ENCODE assay signal across 1 cellular context in the genomic region with DNA sequence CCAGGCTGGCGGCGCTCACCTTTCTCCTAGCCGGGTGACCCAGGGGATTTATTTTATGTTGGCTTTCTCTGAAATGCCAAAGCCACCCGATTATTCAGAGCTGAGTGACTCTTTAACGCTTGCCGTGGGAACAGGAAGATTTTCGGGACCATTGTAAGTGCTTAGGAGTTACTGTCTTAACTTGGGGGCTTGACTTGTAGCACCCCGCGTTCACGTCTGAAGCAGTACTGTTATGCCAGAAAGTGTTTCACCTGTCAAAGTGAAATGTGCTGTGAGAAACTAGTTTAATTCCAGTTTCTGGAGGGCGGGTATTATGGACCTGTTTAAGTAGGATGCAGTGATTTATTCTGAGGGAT.
TF ChIP-seq lines count a peak whose summit lies in the region.

No MANE protein-coding gene starts in this region.

TF ChIP-seq in GM12878, 131 proteins besides CTCF, POLR2A, EP300 and RAD21:
- TF ChIP-seq SMARCA5 (IDR thresholded peaks at IDR 0.05), result peak; percentile 22; the same call in 1 of the 2 replicates
- TF ChIP-seq ATF7 (IDR thresholded peaks at IDR 0.05; ENCODE audit: low read depth), result no peak
- no peak for TF ChIP-seq RFX5 (IDR thresholded peaks at IDR 0.05; ENCODE audit: low read depth, low read length)
- TF ChIP-seq MYC (IDR thresholded peaks at IDR 0.05; ENCODE audit: insufficient read depth, insufficient read length, insufficient replicate concordance, low read length, severe bottlenecking), result no peak
- 0 out of 2 replicates have a peak, but pooled peaks have one; percentile 12 for TF ChIP-seq RB1 (IDR thresholded peaks at IDR 0.05; ENCODE audit: borderline replicate concordance)
- no peak for TF ChIP-seq CEBPB (IDR thresholded peaks at IDR 0.05; ENCODE audit: borderline replicate concordance in 1 of 2, low read depth in 2 of 2, low read length in 2 of 2)
- TF ChIP-seq, protein P1, sequence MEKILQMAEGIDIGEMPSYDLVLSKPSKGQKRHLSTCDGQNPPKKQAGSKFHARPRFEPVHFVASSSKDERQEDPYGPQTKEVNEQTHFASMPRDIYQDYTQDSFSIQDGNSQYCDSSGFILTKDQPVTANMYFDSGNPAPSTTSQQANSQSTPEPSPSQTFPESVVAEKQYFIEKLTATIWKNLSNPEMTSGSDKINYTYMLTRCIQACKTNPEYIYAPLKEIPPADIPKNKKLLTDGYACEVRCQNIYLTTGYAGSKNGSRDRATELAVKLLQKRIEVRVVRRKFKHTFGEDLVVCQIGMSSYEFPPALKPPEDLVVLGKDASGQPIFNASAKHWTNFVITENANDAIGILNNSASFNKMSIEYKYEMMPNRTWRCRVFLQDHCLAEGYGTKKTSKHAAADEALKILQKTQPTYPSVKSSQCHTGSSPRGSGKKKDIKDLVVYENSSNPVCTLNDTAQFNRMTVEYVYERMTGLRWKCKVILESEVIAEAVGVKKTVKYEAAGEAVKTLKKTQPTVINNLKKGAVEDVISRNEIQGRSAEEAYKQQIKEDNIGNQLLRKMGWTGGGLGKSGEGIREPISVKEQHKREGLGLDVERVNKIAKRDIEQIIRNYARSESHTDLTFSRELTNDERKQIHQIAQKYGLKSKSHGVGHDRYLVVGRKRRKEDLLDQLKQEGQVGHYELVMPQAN (conservative IDR thresholded peaks at IDR 0.05), result peak; percentile 84; the same call in 1 of the 2 replicates
- 0 out of 4 replicates have a peak, but pooled peaks of 1 of the 2 experiments have one; percentile 2 for TF ChIP-seq BHLHE40 (IDR thresholded peaks at IDR 0.05; ENCODE audit: borderline replicate concordance in 1 of 2, low read depth in 2 of 2, low read length in 1 of 2)
- TF ChIP-seq, protein P2, sequence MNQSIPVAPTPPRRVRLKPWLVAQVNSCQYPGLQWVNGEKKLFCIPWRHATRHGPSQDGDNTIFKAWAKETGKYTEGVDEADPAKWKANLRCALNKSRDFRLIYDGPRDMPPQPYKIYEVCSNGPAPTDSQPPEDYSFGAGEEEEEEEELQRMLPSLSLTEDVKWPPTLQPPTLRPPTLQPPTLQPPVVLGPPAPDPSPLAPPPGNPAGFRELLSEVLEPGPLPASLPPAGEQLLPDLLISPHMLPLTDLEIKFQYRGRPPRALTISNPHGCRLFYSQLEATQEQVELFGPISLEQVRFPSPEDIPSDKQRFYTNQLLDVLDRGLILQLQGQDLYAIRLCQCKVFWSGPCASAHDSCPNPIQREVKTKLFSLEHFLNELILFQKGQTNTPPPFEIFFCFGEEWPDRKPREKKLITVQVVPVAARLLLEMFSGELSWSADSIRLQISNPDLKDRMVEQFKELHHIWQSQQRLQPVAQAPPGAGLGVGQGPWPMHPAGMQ (IDR thresholded peaks at IDR 0.05; ENCODE audit: borderline replicate concordance), result no peak
